ENCODE assay signal across 38 cellular contexts in genomic region chr13:80889829-80890228, GRCh38.
"Had no signal": no experiment of that assay in that cellular context is flagged by ENCODE, and none has a peak within 500 bp of the region (broad histone marks: within the 10 kb centered on the region; RNA-seq: fewer than 3 reads in every experiment).

No MANE protein-coding gene starts in this region.

- H3K27ac ChIP-seq: ascending aorta, cardiac muscle cell, WERI-Rb-1 had no signal

- H3K36me3 ChIP-seq: ascending aorta, cardiac muscle cell, WERI-Rb-1 had no signal

- H3K4me1 Mint-ChIP-seq: activated CD4-positive, alpha-beta T cell treated with anti-CD3 and anti-CD28 coated beads for 36 hours; activated CD4-positive, alpha-beta T cell treated with anti-CD3 and anti-CD28 coated beads, Interleukin-2, amount 10 ng/mL, durations not matched to agents 7 days and 5 days; activated naive CD8-positive, alpha-beta T cell treated with anti-CD3 and anti-CD28 coated beads for 36 hours; activated T-helper 17 cell treated with anti-CD3 and anti-CD28 coated beads, Interleukin-2, amount 50 U/mL, for 72 hours; central memory CD8-positive, alpha-beta T cell had no signal

- H3K9me3 Mint-ChIP-seq: activated CD4-positive, alpha-beta T cell treated with anti-CD3 and anti-CD28 coated beads, Interleukin-2, amount 10 ng/mL, durations not matched to agents 7 days and 5 days; activated CD8-positive, alpha-beta T cell treated with anti-CD3 and anti-CD28 coated beads for 36 hours; activated naive CD4-positive, alpha-beta T cell treated with anti-CD3 and anti-CD28 coated beads for 36 hours; T-helper 1 cell treated with Interleukin-12 subunit alpha and Interleukin-12 subunit beta and Interleukin-4 antibody, amounts not matched to agents 30 μg/mL and 1 μg/mL, for 36 hours; WTC11 had no signal

- FAIRE-seq: bronchial epithelial cell had no signal

- H3K4me3 ChIP-seq: ascending aorta, cardiac muscle cell had no signal

- H3K27me3 Mint-ChIP-seq: activated CD4-positive, alpha-beta memory T cell treated with anti-CD3 and anti-CD28 coated beads for 36 hours; activated CD4-positive, alpha-beta T cell treated with anti-CD3 and anti-CD28 coated beads for 36 hours; activated CD4-positive, alpha-beta T cell treated with anti-CD3 and anti-CD28 coated beads, Interleukin-2, amount 10 ng/mL, durations not matched to agents 7 days and 5 days; activated CD8-positive, alpha-beta T cell treated with anti-CD3 and anti-CD28 coated beads for 36 hours; activated naive CD8-positive, alpha-beta T cell treated with anti-CD3 and anti-CD28 coated beads for 36 hours; activated T-helper 17 cell treated with anti-CD3 and anti-CD28 coated beads, Interleukin-2, amount 50 U/mL, for 72 hours; brain; central memory CD8-positive, alpha-beta T cell had no signal

- H3K27me3 ChIP-seq: ascending aorta, cardiac muscle cell had no signal

- H3K4me3 Mint-ChIP-seq: activated CD4-positive, alpha-beta memory T cell treated with anti-CD3 and anti-CD28 coated beads for 36 hours; activated CD4-positive, alpha-beta T cell treated with anti-CD3 and anti-CD28 coated beads for 36 hours; activated CD4-positive, alpha-beta T cell treated with anti-CD3 and anti-CD28 coated beads, Interleukin-2, amount 10 ng/mL, durations not matched to agents 7 days and 5 days; activated CD8-positive, alpha-beta T cell treated with anti-CD3 and anti-CD28 coated beads for 36 hours; activated naive CD4-positive, alpha-beta T cell treated with anti-CD3 and anti-CD28 coated beads for 36 hours; activated naive CD8-positive, alpha-beta T cell treated with anti-CD3 and anti-CD28 coated beads for 36 hours; activated T-cell treated with anti-CD3 and anti-CD28 coated beads, Interleukin-2, amount 50 U/mL, for 4 hours; activated T-cell treated with anti-CD3 and anti-CD28 coated beads, Interleukin-2, amount 50 U/mL, for 72 hours; activated T-helper 1 cell treated with anti-CD3 and anti-CD28 coated beads, Interleukin-12 subunit alpha, Interleukin-12 subunit beta, Interleukin-2, Interleukin-4 antibody, amounts not matched to agents 30 ng/mL and 10 ng/mL and 1 ng/mL, durations not matched to agents 14 hours and 24 hours and 36 hours; activated T-helper 17 cell treated with anti-CD3 and anti-CD28 coated beads, Interleukin-2, amount 50 U/mL, for 72 hours; brain; central memory CD8-positive, alpha-beta T cell; T-helper 1 cell treated with Interleukin-12 subunit alpha and Interleukin-12 subunit beta and Interleukin-4 antibody, amounts not matched to agents 30 μg/mL and 1 μg/mL, for 36 hours; T-helper 2 cell treated with Interferon-gamma antibody and Interleukin-4, amounts not matched to agents 5 μg/mL and 100 μg/mL, for 36 hours; WTC11 had no signal

- H3K27ac Mint-ChIP-seq: activated CD4-positive, alpha-beta memory T cell treated with anti-CD3 and anti-CD28 coated beads for 36 hours; activated CD4-positive, alpha-beta T cell treated with anti-CD3 and anti-CD28 coated beads for 36 hours; activated CD4-positive, alpha-beta T cell treated with anti-CD3 and anti-CD28 coated beads, Interleukin-2, amount 10 ng/mL, durations not matched to agents 7 days and 5 days; activated CD8-positive, alpha-beta T cell treated with anti-CD3 and anti-CD28 coated beads for 36 hours; activated naive CD4-positive, alpha-beta T cell treated with anti-CD3 and anti-CD28 coated beads for 36 hours; activated naive CD4-positive, alpha-beta T cell treated with anti-CD3 and anti-CD28 coated beads, Interleukin-2, amount 50 U/mL, for 72 hours; activated naive CD8-positive, alpha-beta T cell treated with anti-CD3 and anti-CD28 coated beads for 36 hours; activated T-cell treated with anti-CD3 and anti-CD28 coated beads, Interleukin-2, amount 50 U/mL, for 72 hours; activated T-helper 1 cell treated with anti-CD3 and anti-CD28 coated beads, Interleukin-12 subunit alpha, Interleukin-12 subunit beta, Interleukin-2, Interleukin-4 antibody, amounts not matched to agents 30 ng/mL and 10 ng/mL and 1 ng/mL, durations not matched to agents 14 hours and 24 hours and 36 hours; activated T-helper 17 cell treated with anti-CD3 and anti-CD28 coated beads, Interleukin-2, amount 50 U/mL, for 72 hours; T-helper 1 cell treated with Interleukin-12 subunit alpha and Interleukin-12 subunit beta and Interleukin-4 antibody, amounts not matched to agents 30 μg/mL and 1 μg/mL, for 36 hours; T-helper 2 cell treated with Interferon-gamma antibody and Interleukin-4, amounts not matched to agents 5 μg/mL and 100 μg/mL, for 36 hours; WTC11 had no signal

- DNase-seq: activated CD4-positive, alpha-beta memory T cell treated with anti-CD3 and anti-CD28 coated beads for 36 hours; activated CD4-positive, alpha-beta T cell treated with anti-CD3 and anti-CD28 coated beads for 1 hour; activated CD4-positive, alpha-beta T cell treated with anti-CD3 and anti-CD28 coated beads for 36 hours; activated CD4-positive, alpha-beta T cell treated with anti-CD3 and anti-CD28 coated beads for 48 hours; activated CD4-positive, alpha-beta T cell treated with anti-CD3 and anti-CD28 coated beads, Interleukin-2, amount 10 ng/mL, durations not matched to agents 7 days and 5 days; activated CD4-positive, CD25-positive, alpha-beta regulatory T cell; activated CD8-positive, alpha-beta memory T cell treated with anti-CD3 and anti-CD28 coated beads, Interleukin-2, amount 50 U/mL, for 4 hours; activated CD8-positive, alpha-beta T cell treated with anti-CD3 and anti-CD28 coated beads for 36 hours; activated effector memory CD4-positive, alpha-beta T cell treated with anti-CD3 and anti-CD28 coated beads, Interleukin-2, amount 50 U/mL, for 16 hours; activated gamma-delta T cell treated with Interleukin-2 at 50 U/mL for 16 hours; activated naive CD4-positive, alpha-beta T cell; activated naive CD4-positive, alpha-beta T cell treated with anti-CD3 and anti-CD28 coated beads for 36 hours; activated naive CD4-positive, alpha-beta T cell treated with anti-CD3 and anti-CD28 coated beads, Interleukin-2, amount 50 U/mL, for 16 hours; activated naive CD8-positive, alpha-beta T cell treated with anti-CD3 and anti-CD28 coated beads for 36 hours; activated T-cell treated with anti-CD3 and anti-CD28 coated beads for 4 hours; activated T-cell treated with anti-CD3 and anti-CD28 coated beads, Interleukin-2, amount 50 U/mL, for 1 hour; activated T-cell treated with anti-CD3 and anti-CD28 coated beads, Interleukin-2, amount 50 U/mL, for 4 hours; activated T-cell treated with anti-CD3 and anti-CD28 coated beads, Interleukin-2, amount 50 U/mL, for 72 hours; amygdala; anterior cingulate cortex; caudate nucleus; cerebellar nuclear complex; T-helper 1 cell; T-helper 2 cell; T-helper 9 cell; WERI-Rb-1 had no signal

- H3K36me3 Mint-ChIP-seq: activated CD4-positive, alpha-beta memory T cell treated with anti-CD3 and anti-CD28 coated beads for 36 hours; activated naive CD4-positive, alpha-beta T cell treated with anti-CD3 and anti-CD28 coated beads, Interleukin-2, amount 50 U/mL, for 72 hours; activated naive CD8-positive, alpha-beta T cell treated with anti-CD3 and anti-CD28 coated beads for 36 hours; brain; WTC11 had no signal

- H3K9me3 ChIP-seq: ascending aorta had no signal

- ATAC-seq: activated CD4-positive, alpha-beta T cell treated with anti-CD3 and anti-CD28 coated beads for 36 hours; activated CD4-positive, CD25-positive, alpha-beta regulatory T cell treated with anti-CD3 and anti-CD28 coated beads, Interleukin-2, amount 50 U/mL, for 24 hours; activated CD8-positive, alpha-beta T cell treated with anti-CD3 and anti-CD28 coated beads for 36 hours; activated naive CD4-positive, alpha-beta T cell treated with anti-CD3 and anti-CD28 coated beads, Interleukin-2, amount 50 U/mL, for 72 hours; activated T-cell treated with anti-CD3 and anti-CD28 coated beads, Interleukin-2, amount 50 U/mL, for 4 hours; activated T-cell treated with anti-CD3 and anti-CD28 coated beads, Interleukin-2, amount 50 U/mL, for 72 hours; activated T-helper 17 cell treated with anti-CD3 and anti-CD28 coated beads, Interleukin-2, amount 50 U/mL, for 72 hours; WTC11 had no signal

- H3K4me1 ChIP-seq: ascending aorta had no signal
